ENCODE assay signal across 8 cellular contexts in genomic region chr16:81746566-81746965, GRCh38. TPM values are rescaled to one million over a fixed set of nuclear protein-coding genes. Genes with fewer than 3 reads are reported as not detected.
DNase-seq lines count a peak whose midpoint lies in the region; TF ChIP-seq lines count a peak whose summit lies in the region.

No MANE protein-coding gene starts in this region.

- H3K9me3 Mint-ChIP-seq in osteocyte (ENCODE audit: unreplicated experiment), result no peaks in the 10 kb centered on the region

- H3K36me3 Mint-ChIP-seq in osteocyte (ENCODE audit: unreplicated experiment), result no peaks in the 10 kb centered on the region

- no peak for DNase-seq in epithelial cell of proximal tubule (ENCODE audit: low read depth)
- DNase-seq in osteocyte (ENCODE audit: extremely low spot score, unreplicated experiment), result no peak
- DNase-seq in SIG-M5 (lab: John Stamatoyannopoulos, UW), result no peak
- no peak for DNase-seq in NCI-H1417 (lab: John Stamatoyannopoulos, UW)
- DNase-seq in posterior vena cava (ENCODE audit: low spot score), result no peak
- DNase-seq in hippocampal formation (lab: John Stamatoyannopoulos, UW), result no peak

- TF ChIP-seq CTCF in OCI-LY3 (IDR thresholded peaks at IDR 0.05; ENCODE audit: low read depth, low read length) (no peak), epithelial cell of proximal tubule (conservative IDR thresholded peaks at IDR 0.05; ENCODE audit: low read depth, low read length) (no peak), osteocyte (IDR thresholded peaks at IDR 0.05) (no peak)

- H3K9ac ChIP-seq in ES-I3 (ENCODE audit: low read depth, low read length) (peak overlapping the region; percentile 64; the same call in 1 of the 2 replicates), OCI-LY3 (ENCODE audit: low read length) (peak overlapping the region; percentile 78)

- peak overlapping the region; percentile 78 for H3K4me3 Mint-ChIP-seq in osteocyte (ENCODE audit: unreplicated experiment)

- peak overlapping the region; percentile 91 for H3K4me2 ChIP-seq in OCI-LY3 (ENCODE audit: low read length)

- peaks cover 9% of the 10 kb centered on the region for H3K4me1 Mint-ChIP-seq in osteocyte (ENCODE audit: unreplicated experiment)

- H3K4me3 ChIP-seq in OCI-LY3 (ENCODE audit: low read length) (peak overlapping the region; percentile 80), epithelial cell of proximal tubule (ENCODE audit: low read depth, low read length) (peak overlapping the region; percentile 38)

- H3K27ac Mint-ChIP-seq in osteocyte (ENCODE audit: unreplicated experiment), result no peak overlapping the region

- no peaks in the 10 kb centered on the region for H3K36me3 ChIP-seq in ES-I3 (ENCODE audit: insufficient read depth, low read length)
- H3K36me3 ChIP-seq in OCI-LY3 (replicated peaks; ENCODE audit: low read depth, low read length), result peaks cover 3% of the 10 kb centered on the region

- intact Hi-C loops in posterior vena cava (cut with DNase I), result no loop called here

- H3K9me3 ChIP-seq in ES-I3 (ENCODE audit: control insufficient read depth, insufficient read depth, low read length) (no peaks in the 10 kb centered on the region), OCI-LY3 (ENCODE audit: insufficient read depth, low read length) (no peaks in the 10 kb centered on the region)

- H3K27me3 Mint-ChIP-seq in osteocyte (ENCODE audit: unreplicated experiment), result peaks cover 15% of the 10 kb centered on the region

- H3K4me1 ChIP-seq in ES-I3 (ENCODE audit: insufficient read depth, low read length) (peaks cover 12% of the 10 kb centered on the region; the same call in 1 of the 2 replicates), OCI-LY3 (ENCODE audit: low read length) (peaks cover 68% of the 10 kb centered on the region)

- peak overlapping the region; percentile 67 for H3K27ac ChIP-seq in OCI-LY3 (ENCODE audit: low read length)

- no peaks in the 10 kb centered on the region for H4K20me1 ChIP-seq in OCI-LY3 (ENCODE audit: insufficient read depth, low read length)

- H3K27me3 ChIP-seq in OCI-LY3 (ENCODE audit: low read depth, low read length), result no peaks in the 10 kb centered on the region

- H2AFZ ChIP-seq in OCI-LY3 (ENCODE audit: low read depth, low read length), result peak overlapping the region; percentile 33; the same call in 1 of the 2 replicates

- H3K79me2 ChIP-seq in OCI-LY3 (ENCODE audit: low read length), result peaks cover 9% of the 10 kb centered on the region; the same call in 1 of the 2 replicates

RNA-seq across cellular contexts. Expression of gene PLCG2, which starts 32.5 kb away (rescaled TPM):
- 0.58 and 2.5 TPM in 2 replicates for total RNA-seq in epithelial cell of proximal tubule
- total RNA-seq in osteocyte, result 0.16 TPM in 1 of 2 replicates, not detected in the other
- 10 to 100 TPM; 15.9 to 24.5 TPM for total RNA-seq in posterior vena cava
